12 cellular contexts compared by ENCODE assay signal in genomic region chr22:37533995-37534394, GRCh38. TPM values are rescaled to one million over a fixed set of nuclear protein-coding genes. Genes with fewer than 3 reads are reported as not detected.
DNase-seq lines count a peak whose midpoint lies in the region; ATAC-seq and TF ChIP-seq lines count a peak whose summit lies in the region.
"Had no signal": no experiment of that assay in that cellular context is flagged by ENCODE, and none has a peak within 500 bp of the region (broad histone marks: within the 10 kb centered on the region; RNA-seq: fewer than 3 reads in every experiment).

No MANE protein-coding gene starts in this region.

- peaks cover 8% of the 10 kb centered on the region for H3K27me3 Mint-ChIP-seq in activated CD4-positive, alpha-beta T cell treated with anti-CD3 and anti-CD28 coated beads, Interleukin-2, amount 10 ng/mL, durations not matched to agents 24 days and 14 days

- H3K4me3 ChIP-seq in astrocyte of the spinal cord (ENCODE audit: low read depth, low read length) (no peak overlapping the region), smooth muscle cell (no peak overlapping the region)

- in situ Hi-C loops in astrocyte of the spinal cord (cut with HindIII; ENCODE audit: low sequenced_read_pairs), result no loop called here

- ATAC-seq in GM21825 (IDR thresholded peaks at IDR 0.05; ENCODE audit: unreplicated experiment) (no peak), GM18498 (IDR thresholded peaks at IDR 0.05; ENCODE audit: unreplicated experiment) (no peak)
- ATAC-seq: CD8-positive, alpha-beta T cell had no signal

- peak; percentile 73 for DNase-seq in activated CD4-positive, alpha-beta T cell treated with anti-CD3 and anti-CD28 coated beads, Interleukin-2, amount 10 ng/mL, durations not matched to agents 24 days and 14 days
- DNase-seq in activated CD4-positive, alpha-beta T cell treated with anti-CD3 and anti-CD28 coated beads for 48 hours, result no peak
- DNase-seq in NCI-H446 treated with DMSO at 0.1 percent for 48 hours (lab: John Stamatoyannopoulos, UW) (peak; percentile 30), astrocyte of the spinal cord (ENCODE audit: low read depth, low spot score) (peak; percentile 83), smooth muscle cell (lab: John Stamatoyannopoulos, UW; ENCODE audit: unreplicated experiment) (no peak), HK-2 (ENCODE audit: unreplicated experiment) (no peak)
- DNase-seq: activated naive CD4-positive, alpha-beta T cell; CD8-positive, alpha-beta T cell; GOT3; NCI-H1930 had no signal

- H3K27me3 ChIP-seq in smooth muscle cell (ENCODE audit: low read depth), result no peaks in the 10 kb centered on the region

- no peak overlapping the region for H3K27ac ChIP-seq in smooth muscle cell (ENCODE audit: low read depth)

- H3K4me2 ChIP-seq in smooth muscle cell, result peak overlapping the region; percentile 10

- H3K36me3 Mint-ChIP-seq in activated CD4-positive, alpha-beta T cell treated with anti-CD3 and anti-CD28 coated beads, Interleukin-2, amount 10 ng/mL, durations not matched to agents 24 days and 14 days (ENCODE audit: low read depth), result no peaks in the 10 kb centered on the region
- H3K36me3 Mint-ChIP-seq: CD8-positive, alpha-beta T cell had no signal

- no peaks in the 10 kb centered on the region for H3K79me2 ChIP-seq in smooth muscle cell (ENCODE audit: low read depth)

- no peaks in the 10 kb centered on the region for H3K36me3 ChIP-seq in smooth muscle cell (ENCODE audit: low read depth)

- H3K4me1 Mint-ChIP-seq in activated CD4-positive, alpha-beta T cell treated with anti-CD3 and anti-CD28 coated beads, Interleukin-2, amount 10 ng/mL, durations not matched to agents 24 days and 14 days, result peaks cover 27% of the 10 kb centered on the region

- H3K27ac Mint-ChIP-seq in activated CD4-positive, alpha-beta T cell treated with anti-CD3 and anti-CD28 coated beads, Interleukin-2, amount 10 ng/mL, durations not matched to agents 24 days and 14 days, result peak overlapping the region; percentile 65
- H3K27ac Mint-ChIP-seq: CD8-positive, alpha-beta T cell had no signal

- intact Hi-C loops in activated CD4-positive, alpha-beta T cell treated with anti-CD3 and anti-CD28 coated beads, Interleukin-2, amount 10 ng/mL, durations not matched to agents 24 days and 14 days (cut with micrococcal nuclease), result no loop called here

- 40% methylated on average over 9 of the region's 9 CpGs for WGBS in smooth muscle cell (ENCODE audit: low lambda C conversion rate)

- H2AFZ ChIP-seq in smooth muscle cell (ENCODE audit: low read depth), result no peak overlapping the region

- no peaks in the 10 kb centered on the region for H3K9me3 Mint-ChIP-seq in activated CD4-positive, alpha-beta T cell treated with anti-CD3 and anti-CD28 coated beads, Interleukin-2, amount 10 ng/mL, durations not matched to agents 24 days and 14 days
- H3K9me3 Mint-ChIP-seq: CD8-positive, alpha-beta T cell had no signal

- no peaks in the 10 kb centered on the region for H3K9me3 ChIP-seq in smooth muscle cell (replicated peaks; ENCODE audit: low read depth)

- H3K4me3 Mint-ChIP-seq in activated CD4-positive, alpha-beta T cell treated with anti-CD3 and anti-CD28 coated beads, Interleukin-2, amount 10 ng/mL, durations not matched to agents 24 days and 14 days, result peak overlapping the region; percentile 11
- H3K4me3 Mint-ChIP-seq: CD8-positive, alpha-beta T cell had no signal

- no peak overlapping the region for H3K9ac ChIP-seq in smooth muscle cell (ENCODE audit: low read depth)

- no peaks in the 10 kb centered on the region for H3F3A ChIP-seq in smooth muscle cell (ENCODE audit: low read depth)

- TF ChIP-seq CTCF in astrocyte of the spinal cord (IDR thresholded peaks at IDR 0.05; ENCODE audit: low read depth, low read length), result no peak
- no peak for TF ChIP-seq CTCF in smooth muscle cell (IDR thresholded peaks at IDR 0.05; ENCODE audit: borderline replicate concordance, insufficient read depth, poor library complexity, severe bottlenecking)

- H3K4me1 ChIP-seq in smooth muscle cell (ENCODE audit: low read depth), result no peaks in the 10 kb centered on the region

- H4K20me1 ChIP-seq in smooth muscle cell (ENCODE audit: low read depth), result no peaks in the 10 kb centered on the region

RNA-seq across cellular contexts. Expression of gene CARD10, which starts 14.8 kb away (rescaled TPM):
- total RNA-seq in activated CD4-positive, alpha-beta T cell treated with anti-CD3 and anti-CD28 coated beads, Interleukin-2, amount 10 ng/mL, durations not matched to agents 24 days and 14 days, result not detected in 2 replicates
- total RNA-seq in smooth muscle cell, result 3.7 and 6.0 TPM in 2 replicates
- 2.3 and 5.4 TPM in 2 replicates for polyA plus RNA-seq in smooth muscle cell

RNA-seq across cellular contexts. Expression of gene CDC42EP1, which starts 26.3 kb away (rescaled TPM):
- total RNA-seq in activated CD4-positive, alpha-beta T cell treated with anti-CD3 and anti-CD28 coated beads, Interleukin-2, amount 10 ng/mL, durations not matched to agents 24 days and 14 days, result 1.0 and 1.2 TPM in 2 replicates
- 14.0 and 19.1 TPM in 2 replicates for total RNA-seq in smooth muscle cell
- polyA plus RNA-seq in smooth muscle cell, result 89.6 and 94.9 TPM in 2 replicates
- total RNA-seq: CD8-positive, alpha-beta T cell had no signal

RNA-seq across cellular contexts. Expression of gene LGALS2, which starts 45.9 kb away (rescaled TPM):
- not detected in 2 replicates for total RNA-seq in activated CD4-positive, alpha-beta T cell treated with anti-CD3 and anti-CD28 coated beads, Interleukin-2, amount 10 ng/mL, durations not matched to agents 24 days and 14 days
- not detected in 2 replicates for total RNA-seq in smooth muscle cell
- polyA plus RNA-seq in smooth muscle cell, result 0.48 and 1.1 TPM in 2 replicates
- total RNA-seq: CD8-positive, alpha-beta T cell had no signal

RNA-seq across cellular contexts. Expression of gene MFNG, which starts 47.8 kb away (rescaled TPM):
- total RNA-seq in activated CD4-positive, alpha-beta T cell treated with anti-CD3 and anti-CD28 coated beads, Interleukin-2, amount 10 ng/mL, durations not matched to agents 24 days and 14 days, result 207 and 231 TPM in 2 replicates
- total RNA-seq in smooth muscle cell, result not detected in 2 replicates
- polyA plus RNA-seq in smooth muscle cell, result 0.40 and 1.2 TPM in 2 replicates

Comparison
In these comparisons a context has a peak if more than half of its experiments do, and no peak if none do; other contexts are left out.
1. DNase-seq: peak in activated CD4-positive, alpha-beta T cell treated with anti-CD3 and anti-CD28 coated beads, Interleukin-2, amount 10 ng/mL, durations not matched to agents 24 days and 14 days (single experiment), NCI-H446 treated with DMSO at 0.1 percent for 48 hours (single experiment) and astrocyte of the spinal cord (single experiment); none in activated CD4-positive, alpha-beta T cell treated with anti-CD3 and anti-CD28 coated beads for 48 hours (single experiment), smooth muscle cell (single experiment) and HK-2 (single experiment).